In the genomic region with DNA sequence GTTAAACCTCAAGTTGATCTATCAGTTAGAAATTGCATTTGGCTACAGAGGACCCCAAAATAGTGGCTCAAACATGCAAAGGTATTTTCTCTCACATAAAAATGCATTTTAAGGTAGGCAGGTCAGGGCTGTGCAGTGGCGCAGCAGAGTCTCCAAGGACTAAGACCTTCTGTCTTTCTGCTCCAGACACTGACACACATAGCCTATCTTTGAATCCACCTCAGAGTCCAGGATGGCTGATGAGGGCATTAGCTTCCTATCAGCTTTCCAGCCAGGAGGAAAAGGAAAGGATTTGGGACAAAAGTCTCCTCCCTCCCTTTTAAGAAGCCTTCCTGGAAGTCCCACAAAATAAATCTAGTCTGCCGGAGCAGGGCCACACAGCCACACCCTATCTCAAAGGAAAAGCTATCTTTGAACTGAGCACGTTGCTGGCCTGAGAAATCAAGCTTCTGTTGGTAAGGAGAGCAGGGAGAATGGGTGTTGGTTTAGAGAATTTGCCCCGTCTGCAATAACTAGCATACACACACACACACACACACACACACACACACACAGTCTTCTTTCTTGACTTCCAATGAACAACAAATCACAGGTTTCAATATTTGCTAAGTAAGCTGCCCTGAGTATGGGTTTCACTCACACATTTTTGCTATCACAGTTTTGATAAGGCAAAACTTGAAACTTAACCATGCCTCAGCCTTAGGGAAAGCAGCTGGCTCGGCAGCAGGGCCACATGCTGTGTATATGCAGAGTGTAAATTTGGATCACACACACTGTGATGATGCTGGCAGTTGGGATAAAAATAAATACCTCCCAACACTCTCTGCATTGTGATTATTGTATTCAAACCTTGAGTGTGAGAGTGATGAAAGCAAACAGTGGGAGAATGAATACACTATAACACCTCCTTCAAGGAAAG, we compare ENCODE assay signal across 13 cellular contexts.
DNase-seq lines count a peak whose midpoint lies in the region; ATAC-seq and TF ChIP-seq lines count a peak whose summit lies in the region.
"Had no signal": no experiment of that assay in that cellular context is flagged by ENCODE, and none has a peak within 500 bp of the region (broad histone marks: within the 10 kb centered on the region; RNA-seq: fewer than 3 reads in every experiment).

No MANE protein-coding gene starts in this region.

- H3K4me1 Mint-ChIP-seq in activated CD4-positive, alpha-beta T cell treated with anti-CD3 and anti-CD28 coated beads for 36 hours: peaks cover 65% of the 10 kb centered on the region

- H3K4me3 ChIP-seq in esophagus squamous epithelium: no peak overlapping the region
- no peak overlapping the region for H3K4me3 ChIP-seq in parathyroid adenoma (ENCODE audit: low read depth, low read length)

- CTCF ChIA-PET in activated CD4-positive, alpha-beta T cell treated with anti-CD3 and anti-CD28 coated beads for 36 hours (lab: Charles Lee): interaction anchor here (0.8 to 1.1 kb wide), 2 partner anchors 13 to 107 kb away, joined by 3 to 4 read pairs; no protein-coding TSS in a partner anchor

- TF ChIP-seq CTCF in esophagus squamous epithelium (IDR thresholded peaks at IDR 0.05): no peak
- no peak for TF ChIP-seq CTCF in parathyroid adenoma (IDR thresholded peaks at IDR 0.05)

- H3K79me2 ChIP-seq in parathyroid adenoma: no peaks in the 10 kb centered on the region

- H3K27ac Mint-ChIP-seq in activated CD4-positive, alpha-beta T cell treated with anti-CD3 and anti-CD28 coated beads for 36 hours: no peak overlapping the region
- H3K27ac Mint-ChIP-seq: effector memory CD8-positive, alpha-beta T cell had no signal

- H3K4me3 Mint-ChIP-seq in activated CD4-positive, alpha-beta T cell treated with anti-CD3 and anti-CD28 coated beads for 36 hours: no peak overlapping the region
- H3K4me3 Mint-ChIP-seq: effector memory CD8-positive, alpha-beta T cell; IgD-negative memory B cell had no signal

- peak overlapping the region; percentile 19 for H2AFZ ChIP-seq in parathyroid adenoma

- no peaks in the 10 kb centered on the region for H3K9me3 ChIP-seq in esophagus squamous epithelium
- H3K9me3 ChIP-seq in parathyroid adenoma (ENCODE audit: control insufficient read depth, low read length): no peaks in the 10 kb centered on the region

- peak; percentile 74 for ATAC-seq in activated CD4-positive, alpha-beta T cell treated with anti-CD3 and anti-CD28 coated beads for 36 hours
- ATAC-seq in HG02938 (IDR thresholded peaks at IDR 0.05; ENCODE audit: unreplicated experiment) (no peak), GM19395 (IDR thresholded peaks at IDR 0.05; ENCODE audit: unreplicated experiment) (no peak)
- ATAC-seq: effector memory CD8-positive, alpha-beta T cell; stimulated activated naive CD8-positive, alpha-beta T cell treated with anti-CD3 and anti-CD28 coated beads, Interleukin-15, Interleukin-2, amounts not matched to agents 100 U/mL and 50 U/mL, for 24 hours had no signal

- POLR2A ChIA-PET in activated CD4-positive, alpha-beta T cell treated with anti-CD3 and anti-CD28 coated beads for 36 hours (lab: Charles Lee): interaction anchor here (0.6 kb wide), 1 partner anchor 130 kb away, joined by 5 read pairs; no protein-coding TSS in a partner anchor

- no peak overlapping the region for H3K4me2 ChIP-seq in parathyroid adenoma (ENCODE audit: low read length)

- no peaks in the 10 kb centered on the region for H3K9me3 Mint-ChIP-seq in activated CD4-positive, alpha-beta T cell treated with anti-CD3 and anti-CD28 coated beads for 36 hours (ENCODE audit: low read depth)
- H3K9me3 Mint-ChIP-seq: effector memory CD8-positive, alpha-beta T cell had no signal

- H3K27me3 Mint-ChIP-seq in activated CD4-positive, alpha-beta T cell treated with anti-CD3 and anti-CD28 coated beads for 36 hours: no peaks in the 10 kb centered on the region
- H3K27me3 Mint-ChIP-seq: IgD-negative memory B cell had no signal

- H3K27me3 ChIP-seq in esophagus squamous epithelium (no peaks in the 10 kb centered on the region), parathyroid adenoma (ENCODE audit: control insufficient read depth, insufficient read depth, low read length) (no peaks in the 10 kb centered on the region)

- H3K9ac ChIP-seq in parathyroid adenoma: no peak overlapping the region

- peak; percentile 29 for DNase-seq in activated CD4-positive, alpha-beta T cell treated with anti-CD3 and anti-CD28 coated beads for 36 hours
- DNase-seq in activated CD4-positive, alpha-beta T cell treated with anti-CD3 and anti-CD28 coated beads for 4 hours: no peak
- DNase-seq in NCI-H69 (lab: John Stamatoyannopoulos, UW): peak; percentile 74
- DNase-seq in esophagus squamous epithelium (lab: John Stamatoyannopoulos, UW): no peak
- DNase-seq in UCSD-AML1 (lab: John Stamatoyannopoulos, UW; ENCODE audit: unreplicated experiment): no peak
- DNase-seq: ACHN; activated CD4-positive, alpha-beta T cell treated with anti-CD3 and anti-CD28 coated beads, Interleukin-2, amount 50 U/mL, for 4 hours; effector memory CD8-positive, alpha-beta T cell; stimulated activated naive CD8-positive, alpha-beta T cell treated with anti-CD3 and anti-CD28 coated beads, Interleukin-15, Interleukin-2, amounts not matched to agents 100 U/mL and 50 U/mL, for 24 hours had no signal

- H3K27ac ChIP-seq in esophagus squamous epithelium: peak overlapping the region; percentile 25 to 62 (median 44)
- no peak overlapping the region for H3K27ac ChIP-seq in parathyroid adenoma

- no peaks in the 10 kb centered on the region for H3K36me3 ChIP-seq in esophagus squamous epithelium
- H3K36me3 ChIP-seq in parathyroid adenoma (ENCODE audit: control insufficient read depth, insufficient read depth, low read length): no peaks in the 10 kb centered on the region

- 36 to 39% methylated on average over 3 to 5 of the region's 5 CpGs for WGBS in esophagus squamous epithelium, 2 donors

- H3K4me1 ChIP-seq in esophagus squamous epithelium (peaks cover 0 to 50% (median 11%) of the 10 kb centered on the region in 3 donors), parathyroid adenoma (peaks cover 11% of the 10 kb centered on the region)

- no peaks in the 10 kb centered on the region for H3K36me3 Mint-ChIP-seq in activated CD4-positive, alpha-beta T cell treated with anti-CD3 and anti-CD28 coated beads for 36 hours (ENCODE audit: low read depth)

- intact Hi-C loops in activated CD4-positive, alpha-beta T cell treated with anti-CD3 and anti-CD28 coated beads for 36 hours (cut with DNase I, micrococcal nuclease): no loop called here
- intact Hi-C loops in esophagus squamous epithelium (cut with DNase I): no loop called here

- TF ChIP-seq POLR2A in esophagus squamous epithelium (IDR thresholded peaks at IDR 0.05): no peak

Comparison
In these comparisons a context has a peak if more than half of its experiments do, and no peak if none do; other contexts are left out.
1. DNase-seq: peak in activated CD4-positive, alpha-beta T cell treated with anti-CD3 and anti-CD28 coated beads for 36 hours (single experiment) and NCI-H69 (single experiment); none in activated CD4-positive, alpha-beta T cell treated with anti-CD3 and anti-CD28 coated beads for 4 hours (0 of 2), esophagus squamous epithelium (single experiment) and UCSD-AML1 (single experiment).